8 cellular contexts compared by ENCODE assay signal in the genomic region with DNA sequence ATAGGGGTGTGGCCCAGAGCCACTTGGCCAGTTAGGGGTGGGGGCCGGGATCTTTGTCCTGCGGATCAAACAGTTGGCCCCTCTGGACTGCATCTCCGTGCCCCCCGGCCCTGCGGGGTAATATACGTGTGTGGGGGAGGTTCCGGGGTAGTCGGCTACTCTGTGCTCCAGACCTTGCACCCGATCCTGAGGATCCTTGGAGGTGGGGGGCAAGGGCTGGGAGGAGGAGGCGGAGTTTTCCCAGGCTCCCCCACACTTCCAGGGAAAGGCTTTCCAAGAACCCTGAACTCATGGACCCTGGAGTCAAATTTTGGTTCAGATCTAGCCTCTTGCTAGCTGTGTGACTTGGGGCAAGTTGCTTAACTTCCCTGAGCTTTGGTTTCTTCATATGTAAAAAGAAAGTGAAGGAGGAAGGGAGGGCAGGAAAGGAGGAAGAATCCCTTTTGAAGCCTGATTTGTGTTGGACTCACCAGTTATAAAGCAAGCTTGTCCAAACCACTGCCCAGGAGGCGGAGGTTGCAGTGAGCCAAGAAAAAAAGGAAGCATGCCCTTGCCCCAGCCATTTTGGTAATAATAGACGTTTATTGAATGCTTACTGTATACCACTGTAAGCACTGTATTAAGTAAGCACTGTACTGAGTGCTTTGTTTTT. TPM values are rescaled to one million over a fixed set of nuclear protein-coding genes. Genes with fewer than 3 reads are reported as not detected.
A peak's percentile ranks its signal among the peaks of the same experiment; 100 is the strongest.
DNase-seq lines count a peak whose midpoint lies in the region; ATAC-seq and TF ChIP-seq lines count a peak whose summit lies in the region.

No MANE protein-coding gene starts in this region.

- POLR2A ChIA-PET in activated naive CD8-positive, alpha-beta T cell treated with anti-CD3 and anti-CD28 coated beads, Interleukin-2, amount 10 ng/mL, durations not matched to agents 7 days and 5 days (lab: Charles Lee), result interaction anchor here (0.6 to 6.3 kb wide), 12 partner anchors 8 to 355 kb away, joined by 3 to 95 read pairs (median 4); a partner anchor contains a TSS

- H3K27me3 Mint-ChIP-seq in CD14-positive monocyte (ENCODE audit: low read depth in 3 of 3) (peaks cover 0 to 1% (median 0%) of the 10 kb centered on the region in 3 donors), IgD-negative memory B cell (no peaks in the 10 kb centered on the region)
- H3K27me3 Mint-ChIP-seq in activated naive CD8-positive, alpha-beta T cell treated with anti-CD3 and anti-CD28 coated beads, Interleukin-2, amount 10 ng/mL, durations not matched to agents 7 days and 5 days, result no peaks in the 10 kb centered on the region

- intact Hi-C loops in CD14-positive monocyte (cut with micrococcal nuclease), result loop anchor here in 1 of 2 donors (5.0 to 10.0 kb wide), 2 partner anchors 38 to 95 kb away; a partner anchor contains a TSS

- TF ChIP-seq CTCF in CD14-positive monocyte (IDR thresholded peaks at IDR 0.05), result no peak

- peak overlapping the region; percentile 83 for H3K4me3 ChIP-seq in iPS-11a (ENCODE audit: low read depth, low read length)

- H3K4me1 Mint-ChIP-seq in CD14-positive monocyte (peaks cover 20% of the 10 kb centered on the region), IgD-negative memory B cell (peaks cover 4 to 16% (median 9%) of the 10 kb centered on the region in 3 donors)
- peaks cover 7% of the 10 kb centered on the region for H3K4me1 Mint-ChIP-seq in activated naive CD8-positive, alpha-beta T cell treated with anti-CD3 and anti-CD28 coated beads, Interleukin-2, amount 10 ng/mL, durations not matched to agents 7 days and 5 days
- peaks cover 7% of the 10 kb centered on the region for H3K4me1 Mint-ChIP-seq in stimulated activated effector memory CD8-positive, alpha-beta T cell treated with anti-CD3 and anti-CD28 coated beads, Interleukin-12 subunit alpha, Interleukin-12 subunit beta, amount 100 ng/mL, for 72 hours

- H3K4me3 Mint-ChIP-seq in CD14-positive monocyte (peak overlapping the region; percentile 85 to 91), IgD-negative memory B cell (peak overlapping the region; percentile 79 to 96 (median 92))
- peak overlapping the region; percentile 85 for H3K4me3 Mint-ChIP-seq in activated naive CD8-positive, alpha-beta T cell treated with anti-CD3 and anti-CD28 coated beads, Interleukin-2, amount 10 ng/mL, durations not matched to agents 7 days and 5 days
- peak overlapping the region; percentile 88 for H3K4me3 Mint-ChIP-seq in stimulated activated effector memory CD8-positive, alpha-beta T cell treated with anti-CD3 and anti-CD28 coated beads, Interleukin-12 subunit alpha, Interleukin-12 subunit beta, amount 100 ng/mL, for 72 hours

- H3K9me3 Mint-ChIP-seq in CD14-positive monocyte (no peaks in the 10 kb centered on the region), IgD-negative memory B cell (no peaks in the 10 kb centered on the region)
- no peaks in the 10 kb centered on the region for H3K9me3 Mint-ChIP-seq in activated naive CD8-positive, alpha-beta T cell treated with anti-CD3 and anti-CD28 coated beads, Interleukin-2, amount 10 ng/mL, durations not matched to agents 7 days and 5 days
- no peaks in the 10 kb centered on the region for H3K9me3 Mint-ChIP-seq in stimulated activated effector memory CD8-positive, alpha-beta T cell treated with anti-CD3 and anti-CD28 coated beads, Interleukin-12 subunit alpha, Interleukin-12 subunit beta, amount 100 ng/mL, for 72 hours

- H3K27ac Mint-ChIP-seq in CD14-positive monocyte, result peak overlapping the region; percentile 78 to 93 (median 92)
- peak overlapping the region in 2 of 3 donors; percentile 46 to 98 for H3K27ac Mint-ChIP-seq in IgD-negative memory B cell
- H3K27ac Mint-ChIP-seq in activated naive CD8-positive, alpha-beta T cell treated with anti-CD3 and anti-CD28 coated beads, Interleukin-2, amount 10 ng/mL, durations not matched to agents 7 days and 5 days, result peak overlapping the region; percentile 74
- peak overlapping the region; percentile 81 for H3K27ac Mint-ChIP-seq in stimulated activated effector memory CD8-positive, alpha-beta T cell treated with anti-CD3 and anti-CD28 coated beads, Interleukin-12 subunit alpha, Interleukin-12 subunit beta, amount 100 ng/mL, for 72 hours

- no peak for DNase-seq in CD14-positive monocyte (ENCODE audit: low spot score)
- no peak for DNase-seq in activated naive CD8-positive, alpha-beta T cell treated with anti-CD3 and anti-CD28 coated beads, Interleukin-2, amount 10 ng/mL, durations not matched to agents 7 days and 5 days
- DNase-seq in stimulated activated effector memory CD8-positive, alpha-beta T cell treated with anti-CD3 and anti-CD28 coated beads, Interleukin-12 subunit alpha, Interleukin-12 subunit beta, amount 100 ng/mL, for 72 hours (ENCODE audit: low spot score in 2 of 2), result no peak
- DNase-seq in DMS153 (lab: John Stamatoyannopoulos, UW), result no peak
- no peak for DNase-seq in C1 segment of cervical spinal cord (lab: John Stamatoyannopoulos, UW)
- DNase-seq in hippocampal formation (lab: John Stamatoyannopoulos, UW), result no peak

- H3K36me3 Mint-ChIP-seq in CD14-positive monocyte (peaks cover 25 to 35% of the 10 kb centered on the region in 2 donors), IgD-negative memory B cell (peaks cover 4% of the 10 kb centered on the region)
- H3K36me3 Mint-ChIP-seq in activated naive CD8-positive, alpha-beta T cell treated with anti-CD3 and anti-CD28 coated beads, Interleukin-2, amount 10 ng/mL, durations not matched to agents 7 days and 5 days, result peaks cover 10% of the 10 kb centered on the region
- peaks cover 37% of the 10 kb centered on the region for H3K36me3 Mint-ChIP-seq in stimulated activated effector memory CD8-positive, alpha-beta T cell treated with anti-CD3 and anti-CD28 coated beads, Interleukin-12 subunit alpha, Interleukin-12 subunit beta, amount 100 ng/mL, for 72 hours

- no peak for ATAC-seq in activated naive CD8-positive, alpha-beta T cell treated with anti-CD3 and anti-CD28 coated beads, Interleukin-2, amount 10 ng/mL, durations not matched to agents 7 days and 5 days (ENCODE audit: low read depth)
- ATAC-seq in stimulated activated effector memory CD8-positive, alpha-beta T cell treated with anti-CD3 and anti-CD28 coated beads, Interleukin-12 subunit alpha, Interleukin-12 subunit beta, amount 100 ng/mL, for 72 hours, result peak; percentile 1

RNA-seq across cellular contexts. Expression of a gene that starts 0.7 kb away (rescaled TPM):
- polyA plus RNA-seq in CD14-positive monocyte, result 10 to 100 TPM; 45.9 to 56.4 TPM
- polyA plus RNA-seq in IgD-negative memory B cell, result 52.4 TPM
- total RNA-seq in activated naive CD8-positive, alpha-beta T cell treated with anti-CD3 and anti-CD28 coated beads, Interleukin-2, amount 10 ng/mL, durations not matched to agents 7 days and 5 days, result 10 to 100 TPM; 34.3 to 36.2 TPM

RNA-seq across cellular contexts. Expression of a gene that starts 39.7 kb away (rescaled TPM):
- polyA plus RNA-seq in CD14-positive monocyte (10 to 100 TPM; 26.3 to 30.3 TPM), IgD-negative memory B cell (31.2 TPM)
- 10 to 100 TPM; 51.4 TPM for total RNA-seq in activated naive CD8-positive, alpha-beta T cell treated with anti-CD3 and anti-CD28 coated beads, Interleukin-2, amount 10 ng/mL, durations not matched to agents 7 days and 5 days

RNA-seq across cellular contexts. Expression of a gene that starts 43.1 kb away (rescaled TPM):
- polyA plus RNA-seq in CD14-positive monocyte (10 to 100 TPM; 11.8 to 11.9 TPM), IgD-negative memory B cell (0.40 TPM)
- under 1 TPM; 0.17 to 0.22 TPM for total RNA-seq in activated naive CD8-positive, alpha-beta T cell treated with anti-CD3 and anti-CD28 coated beads, Interleukin-2, amount 10 ng/mL, durations not matched to agents 7 days and 5 days
